In the genomic region with DNA sequence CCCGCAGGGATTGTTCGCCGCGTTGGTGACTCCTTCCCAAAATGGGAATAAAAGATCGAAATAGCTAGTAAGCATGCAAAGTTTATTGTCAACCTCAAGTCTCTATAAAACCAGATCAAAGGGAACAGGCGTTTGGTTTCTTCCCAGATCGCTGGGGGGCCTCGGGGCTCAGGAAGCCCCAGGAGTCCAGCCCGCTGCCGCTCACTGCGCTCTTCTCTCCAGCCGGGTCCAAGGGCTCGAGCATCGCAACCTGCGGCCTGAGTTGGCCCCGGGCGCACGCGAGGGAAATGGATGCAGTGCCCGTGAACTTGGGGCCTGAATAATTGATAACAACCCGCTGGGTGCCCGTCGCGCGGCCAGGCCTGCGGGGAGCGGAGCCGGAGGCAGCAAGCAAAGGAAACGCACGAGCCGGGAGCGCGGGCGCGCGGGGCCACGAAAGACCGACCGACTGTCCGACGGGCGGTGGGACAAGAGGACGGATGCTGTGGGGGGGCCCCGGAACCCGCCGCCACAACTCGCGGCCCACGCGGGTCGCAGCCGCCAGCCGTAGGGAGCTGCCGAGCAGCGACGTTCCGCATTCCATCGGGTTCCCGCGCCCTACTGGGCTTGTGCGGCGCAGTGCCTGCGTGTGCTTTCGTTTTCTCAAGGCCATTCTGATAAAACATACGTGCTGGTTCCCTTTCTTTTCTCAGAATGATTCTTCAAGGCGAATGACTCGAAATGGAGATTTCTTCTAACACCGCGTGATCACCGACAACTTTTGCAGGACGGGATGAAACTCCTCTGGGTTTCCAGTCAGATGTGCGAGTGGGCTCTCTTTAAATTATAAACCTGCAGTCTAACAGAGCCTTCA, we compare ENCODE assay signal across 8 cellular contexts. TPM values are rescaled to one million over a fixed set of nuclear protein-coding genes. Genes with fewer than 3 reads are reported as not detected.
DNase-seq lines count a peak whose midpoint lies in the region; ATAC-seq, FAIRE-seq and TF ChIP-seq lines count a peak whose summit lies in the region.

No MANE protein-coding gene starts in this region.

- H3K4me1 ChIP-seq in Caco-2 = peaks cover 7% of the 10 kb centered on the region
- H3K4me1 ChIP-seq in Loucy (ENCODE audit: insufficient read depth, low read length, poor library complexity, severe bottlenecking) = peaks cover 8% of the 10 kb centered on the region
- no peaks in the 10 kb centered on the region for H3K4me1 ChIP-seq in small intestine (ENCODE audit: control insufficient read depth in 2 of 2, insufficient read depth in 1 of 2, low read depth in 1 of 2, low read length in 1 of 2)

- no peaks in the 10 kb centered on the region for H3F3A ChIP-seq in Loucy (ENCODE audit: low read depth)

- peak overlapping the region; percentile 76 for H3K4me2 ChIP-seq in Loucy (ENCODE audit: low read depth, low read length, poor library complexity, severe bottlenecking)

- peak overlapping the region; percentile 63 for H3K4me3 Mint-ChIP-seq in Caco-2 (ENCODE audit: unreplicated experiment)

- H3K36me3 Mint-ChIP-seq in Caco-2 (ENCODE audit: insufficient read depth, unreplicated experiment) = no peaks in the 10 kb centered on the region

- POLR2A ChIA-PET in Caco-2 (lab: Charles Lee) = no interaction called here

- no peaks in the 10 kb centered on the region for H3K9me3 Mint-ChIP-seq in Caco-2 (ENCODE audit: unreplicated experiment)

- H3K27me3 Mint-ChIP-seq in Caco-2 (ENCODE audit: insufficient read depth, unreplicated experiment) = peaks cover 9% of the 10 kb centered on the region

- H2AFZ ChIP-seq in Loucy (ENCODE audit: low read length) = peak overlapping the region; percentile 75; the same call in 1 of the 2 replicates

- H3K9me3 ChIP-seq in Caco-2 (no peaks in the 10 kb centered on the region), Loucy (ENCODE audit: insufficient read depth, low read depth, low read length) (no peaks in the 10 kb centered on the region), small intestine (ENCODE audit: control insufficient read depth, low read depth) (no peaks in the 10 kb centered on the region)

- peak overlapping the region; percentile 29 for H3K4me3 ChIP-seq in Caco-2 (ENCODE audit: low read depth, low read length)
- peak overlapping the region; percentile 69 for H3K4me3 ChIP-seq in Loucy (ENCODE audit: low read length, poor library complexity, severe bottlenecking)
- H3K4me3 ChIP-seq in astrocyte of the spinal cord (ENCODE audit: low read depth, low read length) = peak overlapping the region; percentile 19
- peak overlapping the region; percentile 31 to 44 for H3K4me3 ChIP-seq in small intestine (ENCODE audit: low read depth in 1 of 2, low read length in 2 of 2)

- TF ChIP-seq CTCF in Caco-2 (IDR thresholded peaks at IDR 0.05; ENCODE audit: insufficient read depth in 1 of 2, low read depth in 1 of 2, low read length in 1 of 2, severe bottlenecking in 1 of 2, unreplicated experiment in 1 of 2) (no peak), Loucy (conservative IDR thresholded peaks at IDR 0.05; ENCODE audit: low read length) (no peak), astrocyte of the spinal cord (IDR thresholded peaks at IDR 0.05; ENCODE audit: low read depth, low read length) (no peak)

- in situ Hi-C loops in astrocyte of the spinal cord (cut with HindIII; ENCODE audit: low sequenced_read_pairs) = no loop called here

- intact Hi-C loops in Caco-2 (cut with micrococcal nuclease; ENCODE audit: unreplicated experiment) = loop anchor here (5.0 kb wide), 1 partner anchor 32 kb away; no protein-coding TSS in a partner anchor

- H3K27ac ChIP-seq in small intestine (ENCODE audit: low read depth in 1 of 2, low read length in 1 of 2) = peak overlapping the region in 1 of 2 donors; percentile 11

- no peak overlapping the region for H3K27ac Mint-ChIP-seq in Caco-2 (ENCODE audit: unreplicated experiment)

- peak overlapping the region; percentile 57 for H3K9ac ChIP-seq in Loucy (ENCODE audit: low read depth, low read length, poor library complexity, severe bottlenecking)

- H3K36me3 ChIP-seq in Caco-2 (ENCODE audit: control insufficient read depth, insufficient read depth, low read length) (no peaks in the 10 kb centered on the region), Loucy (ENCODE audit: insufficient read depth, low read length) (no peaks in the 10 kb centered on the region), small intestine (ENCODE audit: control insufficient read depth in 2 of 2, insufficient read depth in 2 of 2, low read length in 2 of 2) (no peaks in the 10 kb centered on the region)

- no peaks in the 10 kb centered on the region for H3K79me2 ChIP-seq in Loucy (ENCODE audit: insufficient read depth, low read length)

- 1 to 3% (median 2%) methylated on average over 71 to 72 of the region's 72 CpGs for WGBS in small intestine, 3 donors

- no peak for ATAC-seq in HG02610 (IDR thresholded peaks at IDR 0.05; ENCODE audit: unreplicated experiment)

- peaks cover 3% of the 10 kb centered on the region for H3K4me1 Mint-ChIP-seq in Caco-2 (ENCODE audit: low read depth, unreplicated experiment)

- FAIRE-seq in small intestine (lab: Jason Lieb, UNC) = no peak

- H3K27me3 ChIP-seq in Caco-2 (replicated peaks; ENCODE audit: control insufficient read depth, insufficient read depth, low read length) (no peaks in the 10 kb centered on the region), Loucy (ENCODE audit: insufficient read depth, low read length, poor library complexity, severe bottlenecking) (peaks cover 26% of the 10 kb centered on the region), small intestine (ENCODE audit: control insufficient read depth in 2 of 2, insufficient read depth in 2 of 2, low read length in 2 of 2) (peaks cover 0 to 5% of the 10 kb centered on the region in 2 donors)

- BruUV-seq in Caco-2 (replicated peaks; lab: Mats Ljungman, UMichigan) = no TSS peak

- no peaks in the 10 kb centered on the region for H3K9me2 ChIP-seq in Loucy (replicated peaks; ENCODE audit: low read depth, low read length)

- H4K20me1 ChIP-seq in Loucy (ENCODE audit: insufficient read depth, low read length, poor library complexity, severe bottlenecking) = no peaks in the 10 kb centered on the region

- CTCF ChIA-PET in Caco-2 (lab: Charles Lee) = no interaction called here

- DNase-seq in Caco-2 (peak in 1 of 2 experiments; percentile 11), astrocyte of the spinal cord (ENCODE audit: low read depth, low spot score) (peak; percentile 25), inferior parietal cortex (ENCODE audit: extremely low spot score) (peak; percentile 20), small intestine (peak; percentile 81), kidney glomerular epithelial cell (lab: John Stamatoyannopoulos, UW) (no peak), cortex of kidney (lab: John Stamatoyannopoulos, UW) (no peak)

RNA-seq across cellular contexts. Expression of a gene that starts 14.0 kb away (rescaled TPM):
- total RNA-seq in Caco-2 (2022) = not detected in 2 replicates
- under 1 TPM in 1 of 3 donors, not detected in 2; 0.09 TPM for polyA plus RNA-seq in small intestine

RNA-seq across cellular contexts. Expression of a gene that starts 27.8 kb away (rescaled TPM):
- not detected in 2 replicates for total RNA-seq in Caco-2 (2022)
- polyA plus RNA-seq in small intestine = not detected

RNA-seq across cellular contexts. Expression of a gene that starts 50.0 kb away (rescaled TPM):
- total RNA-seq in Caco-2 (2022) = 32.8 and 36.1 TPM in 2 replicates
- polyA plus RNA-seq in small intestine = 10 to 100 TPM; 15.1 to 18.3 (median 18.3) TPM

Comparison
In these comparisons a context has a peak if more than half of its experiments do, and no peak if none do; other contexts are left out.
1. DNase-seq: peak in astrocyte of the spinal cord (single experiment), inferior parietal cortex (single experiment) and small intestine (single experiment); none in kidney glomerular epithelial cell (single experiment) and cortex of kidney (single experiment).
2. H3K4me3 ChIP-seq: peak in every context shown above with its lines; median percentile 69 in Loucy; 38 in small intestine; 29 in Caco-2; 19 in astrocyte of the spinal cord.